Comparison of ENCODE assay signal across 22 cellular contexts in the genomic region with DNA sequence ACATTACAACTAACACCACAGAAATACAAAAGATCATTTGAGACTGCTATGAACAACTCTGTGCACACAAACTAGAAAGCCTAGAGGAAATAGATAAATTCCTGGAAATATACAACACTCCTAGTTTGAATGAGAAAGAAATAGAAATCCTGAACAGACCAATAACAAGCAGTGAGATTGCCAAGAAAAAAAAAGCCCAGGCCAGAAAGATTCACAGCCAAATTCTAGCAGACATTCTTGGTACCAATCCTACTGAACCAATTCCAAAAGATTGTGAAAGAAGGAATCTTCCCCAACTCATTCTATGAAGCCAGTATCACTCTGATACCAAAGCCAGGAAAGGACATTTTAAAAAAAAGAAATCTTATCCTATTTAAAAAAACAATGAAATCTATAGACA. TPM values are rescaled to one million over a fixed set of nuclear protein-coding genes. Genes with fewer than 3 reads are reported as not detected.
DNase-seq lines count a peak whose midpoint lies in the region; ATAC-seq, FAIRE-seq and TF ChIP-seq lines count a peak whose summit lies in the region.
"Had no signal": no experiment of that assay in that cellular context is flagged by ENCODE, and none has a peak within 500 bp of the region (broad histone marks: within the 10 kb centered on the region; RNA-seq: fewer than 3 reads in every experiment).

No MANE protein-coding gene starts in this region.

- in situ Hi-C loops in GM23248 (cut with MboI), result no loop called here

- TF ChIP-seq CTCF in fibroblast of pulmonary artery (IDR thresholded peaks at IDR 0.05; ENCODE audit: low read length, missing control alignments), result no peak

- no peak for FAIRE-seq in urothelium cell line (lab: Jason Lieb, UNC)

- H3F3A ChIP-seq in GM23248 (ENCODE audit: insufficient read depth), result peaks cover 9% of the 10 kb centered on the region

- H3K4me2 ChIP-seq in GM23248 (ENCODE audit: unreplicated experiment), result peak overlapping the region; percentile 4

- no peaks in the 10 kb centered on the region for H3K9me2 ChIP-seq in GM23248 (ENCODE audit: insufficient read depth)

- no peaks in the 10 kb centered on the region for H3K79me2 ChIP-seq in GM23248 (ENCODE audit: insufficient read depth)

- H3K4me3 ChIP-seq in GM23248, result no peak overlapping the region
- H3K4me3 ChIP-seq in fibroblast of pulmonary artery (replicated peaks; ENCODE audit: low read depth, low read length), result no peak overlapping the region
- H3K4me3 ChIP-seq: heart left ventricle, suprapubic skin, vagina had no signal

- H4K20me1 ChIP-seq in GM23248 (ENCODE audit: insufficient read depth), result no peaks in the 10 kb centered on the region

- DNase-seq in AG08395 (ENCODE audit: low spot score) (peak; percentile 39), GM23248 (peak; percentile 60), fibroblast of pulmonary artery (ENCODE audit: low read depth) (peak; percentile 56), medulla oblongata (ENCODE audit: extremely low spot score) (peak; percentile 21), urothelium cell line (ENCODE audit: low spot score) (no peak)
- no peak for DNase-seq in activated CD4-positive, CD25-positive, alpha-beta regulatory T cell (lab: John Stamatoyannopoulos, UW)
- DNase-seq: activated CD8-positive, alpha-beta T cell treated with anti-CD3 and anti-CD28 coated beads for 36 hours; activated naive CD4-positive, alpha-beta T cell treated with Interleukin-2 at 50 U/mL for 16 hours; activated T-cell treated with anti-CD3 and anti-CD28 coated beads, Interleukin-2, amount 50 U/mL, for 1 hour; central memory CD4-positive, alpha-beta T cell; effector CD4-positive, alpha-beta T cell; HCEC 1CT; heart left ventricle; NCI-H1417; NCI-H510A treated with DMSO at 0.1 percent for 48 hours; RPMI8226; stimulated activated CD8-positive, alpha-beta memory T cell treated with anti-CD3 and anti-CD28 coated beads, Interleukin-4, amount 100 ng/mL, for 48 hours had no signal

- no peaks in the 10 kb centered on the region for H3K27me3 ChIP-seq in GM23248 (replicated peaks; ENCODE audit: insufficient read depth)
- H3K27me3 ChIP-seq: heart left ventricle, suprapubic skin, vagina had no signal

- no peaks in the 10 kb centered on the region for H3K36me3 ChIP-seq in GM23248 (ENCODE audit: low read depth)
- H3K36me3 ChIP-seq: heart left ventricle, suprapubic skin, vagina had no signal

- no peak overlapping the region for H3K9ac ChIP-seq in GM23248

- peaks cover 28% of the 10 kb centered on the region for H3K4me1 ChIP-seq in GM23248 (ENCODE audit: insufficient read depth)

- no peak overlapping the region for H2AFZ ChIP-seq in GM23248

- ATAC-seq in HG03108 (IDR thresholded peaks at IDR 0.05; ENCODE audit: unreplicated experiment), result no peak
- ATAC-seq in GM18867 (IDR thresholded peaks at IDR 0.05; ENCODE audit: unreplicated experiment), result no peak
- ATAC-seq: activated CD8-positive, alpha-beta T cell treated with anti-CD3 and anti-CD28 coated beads for 36 hours; SK-N-SH treated with all-trans-retinoic acid at 6 μM for 48 hours had no signal

- no peak overlapping the region for H3K27ac ChIP-seq in GM23248
- H3K27ac ChIP-seq: suprapubic skin, vagina had no signal

- H3K9me3 ChIP-seq in GM23248 (ENCODE audit: low read depth), result no peaks in the 10 kb centered on the region
- H3K9me3 ChIP-seq: heart left ventricle, suprapubic skin, vagina had no signal

RNA-seq across cellular contexts. Expression of a gene that starts 7.0 kb away (rescaled TPM):
- 10.7 and 11.2 TPM in 2 replicates for total RNA-seq in GM23248 (2014; rRNA removed; shearing (Covaris generic))
- polyA plus RNA-seq in GM23248 (2016; fragmentation: Nextera tagmentation; extraction: Ambion mirVana), result 3.3 and 3.4 TPM in 2 replicates

RNA-seq across cellular contexts. Expression of a gene that starts 52.3 kb away (rescaled TPM):
- 57.9 and 63.8 TPM in 2 replicates for total RNA-seq in GM23248 (2014; rRNA removed; shearing (Covaris generic))
- 36.7 and 39.9 TPM in 2 replicates for polyA plus RNA-seq in GM23248 (2016; fragmentation: Nextera tagmentation; extraction: Ambion mirVana)

Comparison
In these comparisons a context has a peak if more than half of its experiments do, and no peak if none do; other contexts are left out.
1. DNase-seq: peak in AG08395 (single experiment), GM23248 (single experiment), fibroblast of pulmonary artery (single experiment) and medulla oblongata (single experiment); none in activated CD4-positive, CD25-positive, alpha-beta regulatory T cell (0 of 4) and urothelium cell line (single experiment).